ENCODE assay signal across 19 cellular contexts in genomic region chr19:14400913-14401312, GRCh38. TPM values are rescaled to one million over a fixed set of nuclear protein-coding genes. Genes with fewer than 3 reads are reported as not detected.
DNase-seq lines count a peak whose midpoint lies in the region; ATAC-seq and TF ChIP-seq lines count a peak whose summit lies in the region.
"Had no signal": no experiment of that assay in that cellular context is flagged by ENCODE, and none has a peak within 500 bp of the region (broad histone marks: within the 10 kb centered on the region; RNA-seq: fewer than 3 reads in every experiment).

No MANE protein-coding gene starts in this region.

- ATAC-seq in GM21737 (IDR thresholded peaks at IDR 0.05; ENCODE audit: unreplicated experiment), result no peak
- ATAC-seq: left lung, PC-3 had no signal

- H3K9me3 ChIP-seq in HEK293 (ENCODE audit: control insufficient read depth, insufficient read depth, low read depth, low read length), result no peaks in the 10 kb centered on the region
- H3K9me3 ChIP-seq in neural progenitor cell (ENCODE audit: low read depth), result no peaks in the 10 kb centered on the region
- H3K9me3 ChIP-seq: left lung had no signal

- in situ Hi-C loops in astrocyte of the spinal cord (cut with HindIII; ENCODE audit: low sequenced_read_pairs), result no loop called here

- H3K27ac ChIP-seq in HEK293 (ENCODE audit: extremely low read depth, low read depth, low read length), result no peak overlapping the region
- no peak overlapping the region for H3K27ac ChIP-seq in neural progenitor cell

- H3K9me3 Mint-ChIP-seq in neural progenitor cell, result no peaks in the 10 kb centered on the region

- H3K27me3 Mint-ChIP-seq in neural progenitor cell (ENCODE audit: insufficient read depth, low read depth), result peaks cover 12% of the 10 kb centered on the region

- H2AFZ ChIP-seq in neural progenitor cell (replicated peaks), result no peak overlapping the region

- H3K4me2 ChIP-seq in neural progenitor cell, result no peak overlapping the region
- H3K4me2 ChIP-seq: smooth muscle cell had no signal

- H3K9ac ChIP-seq in neural progenitor cell, result no peak overlapping the region

- H4K20me1 ChIP-seq in neural progenitor cell (ENCODE audit: low read depth), result no peaks in the 10 kb centered on the region

- H3K4me1 ChIP-seq in HEK293 (ENCODE audit: control insufficient read depth, insufficient read depth, low read length) (no peaks in the 10 kb centered on the region), neural progenitor cell (no peaks in the 10 kb centered on the region)

- H3K79me2 ChIP-seq in neural progenitor cell (ENCODE audit: low read depth), result no peaks in the 10 kb centered on the region

- TF ChIP-seq CTCF in HEK293 (tag by site-specific recombination; IDR thresholded peaks at IDR 0.05) (no peak), astrocyte of the spinal cord (IDR thresholded peaks at IDR 0.05; ENCODE audit: low read depth, low read length) (no peak), neural progenitor cell (IDR thresholded peaks at IDR 0.05) (no peak)

- DNase-seq in NCI-H2029 treated with DMSO at 0.1 percent for 48 hours (lab: John Stamatoyannopoulos, UW) (peak; percentile 28), NCI-H2029 (lab: John Stamatoyannopoulos, UW) (no peak), astrocyte of the spinal cord (ENCODE audit: low read depth, low spot score) (peak; percentile 75), neural progenitor cell (ENCODE audit: low spot score) (no peak), dermis blood vessel endothelial cell (no peak)
- DNase-seq in effector CD8-positive, alpha-beta T cell (lab: John Stamatoyannopoulos, UW), result no peak
- DNase-seq: 8988T; activated CD4-positive, alpha-beta T cell treated with anti-CD3 and anti-CD28 coated beads for 48 hours; amniotic stem cell; DMS 273 treated with DMSO at 0.1 percent for 48 hours; effector memory CD4-positive, alpha-beta T cell; head of caudate nucleus; left lung; NCI-H226; PC-3; trophoblast cell had no signal

- H3K36me3 ChIP-seq in HEK293 (ENCODE audit: control insufficient read depth in 2 of 2, insufficient read depth in 1 of 2, low read length in 2 of 2) (peaks cover 7 to 39% of the 10 kb centered on the region in 2 experiments; a peak in 2 of 3 replicates), neural progenitor cell (no peaks in the 10 kb centered on the region)

- peaks cover 15% of the 10 kb centered on the region for H3K4me1 Mint-ChIP-seq in neural progenitor cell

- no peaks in the 10 kb centered on the region for H3K27me3 ChIP-seq in neural progenitor cell
- H3K27me3 ChIP-seq: left lung had no signal

- H3F3A ChIP-seq in neural progenitor cell (ENCODE audit: low read depth), result peaks cover 8% of the 10 kb centered on the region

- no peaks in the 10 kb centered on the region for H3K36me3 Mint-ChIP-seq in neural progenitor cell

- CTCF ChIA-PET in HEK293 (lab: Yijun Ruan, JAX), result no interaction called here

- POLR2A ChIA-PET in HEK293 (lab: Yijun Ruan, JAX), result no interaction called here

- H3K27ac Mint-ChIP-seq in neural progenitor cell, result peak overlapping the region; percentile 25

- H3K4me3 ChIP-seq in HEK293 (ENCODE audit: low read depth, low read length), result no peak overlapping the region
- H3K4me3 ChIP-seq in astrocyte of the spinal cord (ENCODE audit: low read depth, low read length), result no peak overlapping the region
- no peak overlapping the region for H3K4me3 ChIP-seq in neural progenitor cell
- H3K4me3 ChIP-seq: left lung, smooth muscle cell had no signal

- H3K4me3 Mint-ChIP-seq in neural progenitor cell, result no peak overlapping the region

TF ChIP-seq in HEK293, 187 proteins besides CTCF, POLR2A, EP300 and RAD21:
- TF ChIP-seq ZNF449 (tag by site-specific recombination; IDR thresholded peaks at IDR 0.05), result 0 out of 2 replicates have a peak, but pooled peaks have one; percentile 31
- no peak for TF ChIP-seq TSHZ1 (tag by site-specific recombination; IDR thresholded peaks at IDR 0.05; ENCODE audit: borderline replicate concordance)

RNA-seq across cellular contexts. Expression of gene DDX39A, which starts 18.2 kb away (rescaled TPM):
- total RNA-seq in neural progenitor cell (ENCODE audit: low replicate concordance), result 38.6 and 92.0 TPM in 2 replicates
- total RNA-seq in dermis blood vessel endothelial cell, result 104 and 123 TPM in 2 replicates

RNA-seq across cellular contexts. Expression of gene ADGRE5, which starts 19.7 kb away (rescaled TPM):
- total RNA-seq in neural progenitor cell (ENCODE audit: low replicate concordance) (1.1 and 1.5 TPM in 2 replicates), dermis blood vessel endothelial cell (5.3 and 12.7 TPM in 2 replicates)

RNA-seq across cellular contexts. Expression of gene PKN1, which starts 32.2 kb away (rescaled TPM):
- total RNA-seq in neural progenitor cell (ENCODE audit: low replicate concordance), result 29.0 and 98.6 TPM in 2 replicates
- total RNA-seq in dermis blood vessel endothelial cell, result 282 and 439 TPM in 2 replicates

Comparison
In these comparisons a context has a peak if more than half of its experiments do, and no peak if none do; other contexts are left out.
1. DNase-seq: peak in NCI-H2029 treated with DMSO at 0.1 percent for 48 hours (single experiment) and astrocyte of the spinal cord (single experiment); none in NCI-H2029 (single experiment), neural progenitor cell (single experiment), effector CD8-positive, alpha-beta T cell (single experiment) and dermis blood vessel endothelial cell (single experiment).